ENCODE assay signal across 8 cellular contexts in genomic region chr1:15616704-15617172, GRCh38. TPM values are rescaled to one million over a fixed set of nuclear protein-coding genes. Genes with fewer than 3 reads are reported as not detected.
A peak's percentile ranks its signal among the peaks of the same experiment; 100 is the strongest.
DNase-seq lines count a peak whose midpoint lies in the region; ATAC-seq, FAIRE-seq and TF ChIP-seq lines count a peak whose summit lies in the region.

No MANE protein-coding gene starts in this region.

- H3K36me3 Mint-ChIP-seq in brain = no peaks in the 10 kb centered on the region

- peak overlapping the region; percentile 94 to 98 (median 96) for H3K27ac Mint-ChIP-seq in brain

- WGBS in testis, 2 donors = 3% methylated on average over 12 of the region's 12 CpGs

- DNase-seq in AG04449 (ENCODE audit: low read depth, low spot score) (no peak), GM19239 (ENCODE audit: insufficient read length, low spot score) (no peak), left lung (no peak), testis (no peak), NCI-H1436 treated with DMSO at 0.1 percent for 48 hours (lab: John Stamatoyannopoulos, UW) (no peak), HUDEP-2 (lab: John Stamatoyannopoulos, UW; ENCODE audit: unreplicated experiment in 76 of 76) (no peak)

- CTCF ChIA-PET in AG04449 (lab: Yijun Ruan, JAX) = interaction anchor here (1.2 to 1.5 kb wide), 3 partner anchors 11 to 48 kb away, joined by 3 to 7 read pairs (median 4); no protein-coding TSS in a partner anchor

- peak; percentile 4 for FAIRE-seq in GM19239 (lab: Jason Lieb, UNC)

- TF ChIP-seq POLR2A in testis (IDR thresholded peaks at IDR 0.05) = no peak

- H3K4me3 ChIP-seq in AG04449 (ENCODE audit: low read depth, low read length) = peak overlapping the region; percentile 58
- H3K4me3 ChIP-seq in left lung = peak overlapping the region; percentile 15 to 92
- peak overlapping the region; percentile 76 to 81 for H3K4me3 ChIP-seq in testis

- POLR2A ChIA-PET in AG04449 (lab: Yijun Ruan, JAX) = interaction anchor here (0.6 to 1.3 kb wide), 2 partner anchors 13 to 17 kb away, joined by 3 to 4 read pairs; no protein-coding TSS in a partner anchor

- H3K27me3 Mint-ChIP-seq in brain = peaks cover 9% of the 10 kb centered on the region

- H3K27me3 ChIP-seq in left lung (no peaks in the 10 kb centered on the region), testis (no peaks in the 10 kb centered on the region)

- H3K9me3 ChIP-seq in KOPT-K1 (ENCODE audit: insufficient read depth, low read length, poor library complexity, severe bottlenecking) (no peaks in the 10 kb centered on the region), left lung (no peaks in the 10 kb centered on the region), testis (no peaks in the 10 kb centered on the region)

- no peaks in the 10 kb centered on the region for H3K9me3 Mint-ChIP-seq in brain

- H3K4me1 ChIP-seq in left lung (peaks cover 19 to 47% of the 10 kb centered on the region in 2 donors), testis (peaks cover 18% of the 10 kb centered on the region)

- peak overlapping the region; percentile 93 to 98 (median 95) for H3K4me3 Mint-ChIP-seq in brain

- intact Hi-C loops in left lung (cut with DNase I) = no loop called here
- intact Hi-C loops in testis (cut with DNase I; ENCODE audit: low total_unique reads) = no loop called here

- peaks cover 4% of the 10 kb centered on the region for H3K36me3 ChIP-seq in KOPT-K1 (ENCODE audit: insufficient read depth, low read length)
- H3K36me3 ChIP-seq in left lung = no peaks in the 10 kb centered on the region
- H3K36me3 ChIP-seq in testis (ENCODE audit: low read depth, missing control alignments) = no peaks in the 10 kb centered on the region

- H3K4me1 Mint-ChIP-seq in brain = peaks cover 46% of the 10 kb centered on the region

- peak; percentile 4 for ATAC-seq in left lung

- TF ChIP-seq CTCF in AG04449 (IDR thresholded peaks at IDR 0.05; ENCODE audit: insufficient read depth, low read length, missing control alignments) (no peak), brain (conservative IDR thresholded peaks at IDR 0.05) (no peak), left lung (IDR thresholded peaks at IDR 0.05) (no peak), testis (IDR thresholded peaks at IDR 0.05) (no peak)

- H3K27ac ChIP-seq in KOPT-K1 (ENCODE audit: low read depth, low read length, poor library complexity, severe bottlenecking) (peak overlapping the region; percentile 78), left lung (peak overlapping the region; percentile 89 to 98), testis (peak overlapping the region; percentile 61 to 92)

RNA-seq across cellular contexts. Expression of gene DDI2, which starts 0.5 kb away (rescaled TPM):
- 5.4 TPM for polyA plus RNA-seq in brain (ENCODE audit: insufficient read depth, low read depth, low replicate concordance)
- total RNA-seq in left lung = 10 to 100 TPM; 24.3 to 37.7 TPM
- 10 to 100 TPM; 45.2 to 54.2 TPM for total RNA-seq in testis
- 9.6 TPM for polyA plus RNA-seq in testis (ENCODE audit: insufficient read depth, low read depth, low replicate concordance)

RNA-seq across cellular contexts. Expression of gene AGMAT, which starts 31.9 kb away (rescaled TPM):
- 0.61 TPM for polyA plus RNA-seq in brain (ENCODE audit: insufficient read depth, low read depth, low replicate concordance)
- 1 to 10 TPM in 1 of 2 donors, under 1 TPM in 1; 0.35 to 1.1 TPM for total RNA-seq in left lung
- 1 to 10 TPM in 1 of 2 donors, under 1 TPM in 1; 0.99 to 1.5 TPM for total RNA-seq in testis
- polyA plus RNA-seq in testis (ENCODE audit: insufficient read depth, low read depth, low replicate concordance) = 1.8 TPM
